Comparison of ENCODE assay signal across 18 cellular contexts in genomic region chr16:23407436-23408125, GRCh38.
"Had no signal": no experiment of that assay in that cellular context is flagged by ENCODE, and none has a peak within 500 bp of the region (broad histone marks: within the 10 kb centered on the region; RNA-seq: fewer than 3 reads in every experiment).

No MANE protein-coding gene starts in this region.

- H3K27me3 ChIP-seq: cardiac muscle cell, gastroesophageal sphincter, ovary had no signal

- ATAC-seq: activated CD8-positive, alpha-beta memory T cell treated with anti-CD3 and anti-CD28 coated beads, Interleukin-2, amount 10 ng/mL, durations not matched to agents 7 days and 5 days; gastroesophageal sphincter; left colon; lower lobe of right lung; stimulated activated naive B cell treated with anti-CD40 and anti-IgM and Interleukin-4, amounts not matched to agents 10 μg/mL and 1 μg/mL and 100 μg/mL, for 72 hours had no signal

- H3K4me1 ChIP-seq: lower lobe of right lung had no signal

- H3K4me3 ChIP-seq: cardiac muscle cell, gastroesophageal sphincter, lower lobe of right lung, ovary had no signal

- FAIRE-seq: astrocyte, colon had no signal

- DNase-seq: activated CD4-positive, alpha-beta T cell treated with anti-CD3 and anti-CD28 coated beads, Interleukin-2, amount 50 U/mL, for 48 hours; activated CD4-positive, CD25-positive, alpha-beta regulatory T cell treated with anti-CD3 and anti-CD28 coated beads, Interleukin-2, amount 50 U/mL, for 72 hours; activated CD8-positive, alpha-beta memory T cell treated with anti-CD3 and anti-CD28 coated beads, Interleukin-2, amount 10 ng/mL, durations not matched to agents 7 days and 5 days; activated naive CD4-positive, alpha-beta T cell treated with anti-CD3 and anti-CD28 coated beads, Interleukin-2, amount 10 ng/mL, durations not matched to agents 7 days and 5 days; activated T-cell treated with anti-CD3 and anti-CD28 coated beads, Interleukin-2, amount 50 U/mL, for 1 hour; erythroblast; left colon; lower lobe of right lung; midbrain; ovary; stimulated activated CD4-positive, alpha-beta T cell treated with anti-CD3 and anti-CD28 coated beads, Interleukin-2, amount 100 ng/mL, for 48 hours; stimulated activated naive B cell treated with anti-CD40 and anti-IgM and Interleukin-4, amounts not matched to agents 10 μg/mL and 1 μg/mL and 100 μg/mL, for 72 hours; T1000; trophoblast cell had no signal

- H3K27ac ChIP-seq: cardiac muscle cell, lower lobe of right lung, ovary had no signal

- H3K9me3 ChIP-seq: gastroesophageal sphincter, lower lobe of right lung, ovary had no signal

- H3K36me3 ChIP-seq: ovary had no signal
